In genomic region chr1:2564815-2565415, GRCh38 we compare ENCODE assay signal across 26 cellular contexts. TPM values are rescaled to one million over a fixed set of nuclear protein-coding genes. Genes with fewer than 3 reads are reported as not detected.
DNase-seq lines count a peak whose midpoint lies in the region; ATAC-seq, FAIRE-seq and TF ChIP-seq lines count a peak whose summit lies in the region.
"Had no signal": no experiment of that assay in that cellular context is flagged by ENCODE, and none has a peak within 500 bp of the region (broad histone marks: within the 10 kb centered on the region; RNA-seq: fewer than 3 reads in every experiment).

No MANE protein-coding gene starts in this region.

- H2AFZ ChIP-seq in HepG2 (ENCODE audit: low read length) (no peak overlapping the region), PC-3 (ENCODE audit: low read length) (no peak overlapping the region)
- H2AFZ ChIP-seq: GM23248 had no signal

- in situ Hi-C loops in HepG2 (cut with HindIII; ENCODE audit: extremely low pct_ligation_motif_present, low pct_unique_long_range_greater_than_20kb) = no loop called here
- in situ Hi-C loops in transverse colon (cut with MboI; ENCODE audit: low pct_ligation_motif_present in 1 of 4, low pct_unique_long_range_greater_than_20kb in 1 of 4, low sequenced_read_pairs in 3 of 4) = loop anchor here in 1 of 4 donors (25.0 kb wide), 1 partner anchor 153 kb away; the partner anchor contains the start of gene PEX10

- H3K4me1 ChIP-seq in HepG2 (ENCODE audit: insufficient read depth, low read length) (peaks cover 17% of the 10 kb centered on the region), right lobe of liver (no peaks in the 10 kb centered on the region), PC-3 (ENCODE audit: insufficient read depth, low read length) (no peaks in the 10 kb centered on the region), mucosa of stomach (ENCODE audit: control insufficient read depth, insufficient read depth, low read length) (peaks cover 20% of the 10 kb centered on the region), transverse colon (peaks cover 0 to 21% (median 14%) of the 10 kb centered on the region in 4 donors), testis (no peaks in the 10 kb centered on the region)
- H3K4me1 ChIP-seq: heart right ventricle had no signal

- H3K79me2 ChIP-seq in HepG2 (ENCODE audit: insufficient read depth, low read length) (no peaks in the 10 kb centered on the region), PC-3 (ENCODE audit: low read length) (no peaks in the 10 kb centered on the region)

- WGBS in HepG2 (ENCODE audit: low lambda C conversion rate) = 51% methylated on average over 7 of the region's 15 CpGs
- 51% methylated on average over 4 of the region's 15 CpGs for WGBS in right lobe of liver (ENCODE audit: insufficient coverage, low coverage, low lambda C conversion rate, missing lambda C conversion rate)
- 11 to 38% methylated on average over 1 to 15 of the region's 15 CpGs for WGBS in transverse colon (ENCODE audit: low coverage in 1 of 2), 2 donors
- 50 to 63% methylated on average over 11 to 15 of the region's 15 CpGs for WGBS in testis, 2 donors

- no peak for TF ChIP-seq CTCF in HepG2 (CRISPR knock-in tag; IDR thresholded peaks at IDR 0.05)
- TF ChIP-seq CTCF in right lobe of liver (IDR thresholded peaks at IDR 0.05) = no peak
- TF ChIP-seq CTCF in PC-3 (conservative IDR thresholded peaks at IDR 0.05; ENCODE audit: low read depth, low read length) = no peak
- TF ChIP-seq CTCF in transverse colon (IDR thresholded peaks at IDR 0.05) = no peak
- TF ChIP-seq CTCF in testis (IDR thresholded peaks at IDR 0.05) = no peak

- CTCF ChIA-PET in HepG2 (lab: Yijun Ruan, JAX; ENCODE audit: low intra/inter-chr PET ratio, low total read pairs) (no interaction called here), PC-3 (lab: Charles Lee) (no interaction called here)

- no peak for TF ChIP-seq POLR2A in HepG2 (IDR thresholded peaks at IDR 0.05; ENCODE audit: insufficient read depth in 1 of 2, low read depth in 2 of 2, low read length in 2 of 2)
- no peak for TF ChIP-seq POLR2A in right lobe of liver (IDR thresholded peaks at IDR 0.05)
- TF ChIP-seq POLR2A in transverse colon (IDR thresholded peaks at IDR 0.05) = peak; percentile 9
- no peak for TF ChIP-seq POLR2A in testis (IDR thresholded peaks at IDR 0.05)

- DNase-seq in HepG2 (ENCODE audit: low spot score) = no peak
- DNase-seq in right lobe of liver = no peak
- no peak for DNase-seq in PC-3
- no peak for DNase-seq in transverse colon
- no peak for DNase-seq in testis
- no peak for DNase-seq in SHP77 treated with DMSO at 0.1 percent for 48 hours (lab: John Stamatoyannopoulos, UW)
- DNase-seq: activated CD4-positive, alpha-beta T cell treated with anti-CD3 and anti-CD28 coated beads, Interleukin-2, amount 10 ng/mL, durations not matched to agents 7 days and 5 days; GM23248; heart right ventricle; KG1; midbrain; MV-4-11; NCI-H2081; NCI-H526 treated with DMSO at 0.1 percent for 48 hours; thyroid gland had no signal

- H3K36me3 ChIP-seq in HepG2 (replicated peaks in 1 of 2; ENCODE audit: control insufficient read depth in 1 of 2, insufficient read depth in 2 of 2, low read length in 2 of 2) = no peaks in the 10 kb centered on the region; a peak in 1 of 5 replicates
- no peaks in the 10 kb centered on the region for H3K36me3 ChIP-seq in right lobe of liver
- no peaks in the 10 kb centered on the region for H3K36me3 ChIP-seq in PC-3 (ENCODE audit: low read depth, low read length)
- no peaks in the 10 kb centered on the region for H3K36me3 ChIP-seq in mucosa of stomach (ENCODE audit: control insufficient read depth, insufficient read depth, low read length)
- H3K36me3 ChIP-seq in transverse colon = peaks cover 0 to 10% (median 0%) of the 10 kb centered on the region in 4 donors
- H3K36me3 ChIP-seq in testis (ENCODE audit: low read depth, missing control alignments) = no peaks in the 10 kb centered on the region
- H3K36me3 ChIP-seq: ovary, thyroid gland had no signal

- H3K4me2 ChIP-seq in HepG2 (ENCODE audit: low read depth, low read length) = no peak overlapping the region
- H3K4me2 ChIP-seq in PC-3 (ENCODE audit: low read length) = no peak overlapping the region

- H3K27ac ChIP-seq in HepG2 (ENCODE audit: extremely low read length, insufficient read depth, low read length) (no peak overlapping the region), right lobe of liver (no peak overlapping the region), PC-3 (ENCODE audit: low read length) (no peak overlapping the region), transverse colon (peak overlapping the region in 2 of 4 donors; percentile 30 to 57), testis (no peak overlapping the region)
- H3K27ac ChIP-seq: GM23248, heart right ventricle, left lung, ovary, thyroid gland had no signal

- TF ChIP-seq RAD21 in HepG2 (CRISPR knock-in tag; IDR thresholded peaks at IDR 0.05) = no peak

- no peak for FAIRE-seq in HepG2 (lab: Jason Lieb, UNC)
- FAIRE-seq: colon, endothelial cell of umbilical vein, GM19239 had no signal

- intact Hi-C loops in HepG2 (cut with micrococcal nuclease; ENCODE audit: unreplicated experiment) (no loop called here), right lobe of liver (cut with DNase I) (loop anchor here in 1 of 2 donors (10.0 kb wide), 1 partner anchor 80 kb away; no protein-coding TSS in a partner anchor), PC-3 (cut with micrococcal nuclease) (no loop called here), transverse colon (cut with DNase I; ENCODE audit: low total_unique reads) (no loop called here), testis (cut with DNase I; ENCODE audit: low total_unique reads) (no loop called here)

- TF ChIP-seq EP300 in HepG2 (IDR thresholded peaks at IDR 0.05; ENCODE audit: low read depth in 2 of 2, low read length in 2 of 2) (no peak), HepG2 (CRISPR knock-in tag; IDR thresholded peaks at IDR 0.05; ENCODE audit: borderline replicate concordance) (no peak), transverse colon (IDR thresholded peaks at IDR 0.05; ENCODE audit: low read depth) (no peak)

- H3K9me2 ChIP-seq in PC-3 (replicated peaks; ENCODE audit: low read length) = no peaks in the 10 kb centered on the region

- H3K4me3 ChIP-seq in HepG2 (replicated peaks in 1 of 3; ENCODE audit: insufficient read depth in 1 of 3, low read depth in 2 of 3, low read length in 3 of 3) = no peak overlapping the region
- H3K4me3 ChIP-seq in right lobe of liver = no peak overlapping the region
- H3K4me3 ChIP-seq in PC-3 (ENCODE audit: low read length) = no peak overlapping the region
- no peak overlapping the region for H3K4me3 ChIP-seq in mucosa of stomach (ENCODE audit: low read length)
- H3K4me3 ChIP-seq in transverse colon = no peak overlapping the region
- H3K4me3 ChIP-seq in testis = no peak overlapping the region
- H3K4me3 ChIP-seq: GM23248, heart right ventricle, left lung, ovary, thyroid gland had no signal

- POLR2A ChIA-PET in HepG2 (lab: Yijun Ruan, JAX) = interaction anchor here (0.8 to 1.7 kb wide), 2 partner anchors 8 to 19 kb away, joined by 3 to 5 read pairs; partner anchors contain the start of gene TNFRSF14
- POLR2A ChIA-PET in PC-3 (lab: Charles Lee; ENCODE audit: unreplicated experiment) = no interaction called here

- H3K27me3 ChIP-seq in HepG2 (ENCODE audit: control insufficient read depth in 1 of 2, insufficient read depth in 2 of 2, low read length in 2 of 2) = peaks cover 5 to 26% of the 10 kb centered on the region in 2 experiments; a peak in 4 of 5 replicates
- H3K27me3 ChIP-seq in right lobe of liver = no peaks in the 10 kb centered on the region
- 0 out of 2 replicates have a peak, but pooled peaks cover 9% of the 10 kb centered on the region for H3K27me3 ChIP-seq in PC-3 (ENCODE audit: low read length)
- peaks cover 3% of the 10 kb centered on the region for H3K27me3 ChIP-seq in mucosa of stomach (ENCODE audit: control insufficient read depth, insufficient read depth, low read length)
- H3K27me3 ChIP-seq in transverse colon = no peaks in the 10 kb centered on the region
- H3K27me3 ChIP-seq in testis = no peaks in the 10 kb centered on the region
- H3K27me3 ChIP-seq: left lung, ovary, thyroid gland had no signal

- BruUV-seq in HepG2 (replicated peaks; lab: Mats Ljungman, UMichigan) (no TSS peak), PC-3 (replicated peaks; lab: Mats Ljungman, UMichigan) (no TSS peak)

- H3F3A ChIP-seq in PC-3 (ENCODE audit: low read length, unreplicated experiment) = no peaks in the 10 kb centered on the region

- H4K20me1 ChIP-seq in HepG2 (ENCODE audit: insufficient read depth, low read length) (no peaks in the 10 kb centered on the region), PC-3 (ENCODE audit: low read length) (no peaks in the 10 kb centered on the region)

- no peak overlapping the region for H3K9ac ChIP-seq in HepG2 (ENCODE audit: insufficient read depth, low read depth, low read length)
- no peak overlapping the region for H3K9ac ChIP-seq in PC-3 (ENCODE audit: low read length)
- peak overlapping the region; percentile 8 for H3K9ac ChIP-seq in mucosa of stomach (ENCODE audit: low read length)
- H3K9ac ChIP-seq: GM23248 had no signal

- H3K9me3 ChIP-seq in HepG2 (ENCODE audit: low read length) (no peaks in the 10 kb centered on the region), right lobe of liver (no peaks in the 10 kb centered on the region), PC-3 (ENCODE audit: low read length) (no peaks in the 10 kb centered on the region), mucosa of stomach (ENCODE audit: control insufficient read depth, low read length) (no peaks in the 10 kb centered on the region), transverse colon (no peaks in the 10 kb centered on the region), testis (no peaks in the 10 kb centered on the region)
- H3K9me3 ChIP-seq: heart right ventricle, left lung, ovary, thyroid gland had no signal

- ATAC-seq in HepG2 (no peak), right lobe of liver (no peak), PC-3 (peak; percentile 14; the same call in 1 of the 2 replicates), GM19452 (IDR thresholded peaks at IDR 0.05; ENCODE audit: unreplicated experiment) (no peak)
- ATAC-seq: heart right ventricle, left lung, sciatic nerve had no signal

RNA-seq across cellular contexts. Expression of gene TNFRSF14, which starts 8.7 kb away (rescaled TPM):
- total RNA-seq in HepG2 (2016; rRNA removed; fragmentation: Illumina TruSeq; extraction: Trizol) (6.2 and 11.9 TPM in 2 replicates), right lobe of liver (10 to 100 TPM; 31.0 to 54.8 (median 41.1) TPM), PC-3 (2014; rRNA removed) (21.1 and 25.5 TPM in 2 replicates), transverse colon (100 to 1,000 TPM; 178 to 758 (median 278) TPM), testis (10 to 100 TPM; 39.0 to 45.1 TPM)
- 7.1 and 8.0 TPM in 2 replicates for total RNA-seq in HepG2 (2016; cell fraction: cytosol; rRNA removed; fragmentation: Illumina TruSeq; extraction: Trizol; ENCODE audit: low read depth)
- total RNA-seq in HepG2 (2016; cell fraction: insoluble cytoplasmic fraction; rRNA removed; fragmentation: Illumina TruSeq; extraction: Trizol) = 5.5 and 13.2 TPM in 2 replicates
- 10.5 and 12.4 TPM in 2 replicates for total RNA-seq in HepG2 (2016; cell fraction: membrane; rRNA removed; fragmentation: Illumina TruSeq; extraction: Trizol)
- 11.2 and 11.3 TPM in 2 replicates for total RNA-seq in HepG2 (2016; cell fraction: nucleus; rRNA removed; fragmentation: Illumina TruSeq; extraction: Trizol)
- polyA plus RNA-seq in HepG2 (2011; rRNA removed) (49.9 and 70.7 TPM in 2 replicates), testis (ENCODE audit: insufficient read depth, low read depth, low replicate concordance) (26.0 TPM)
- 24.2 and 35.1 TPM in 2 replicates for polyA plus RNA-seq in HepG2 (2011; cell fraction: cytosol; rRNA removed)
- 534 and 601 TPM in 2 replicates for polyA plus RNA-seq in HepG2 (2011; cell fraction: nucleus; rRNA removed)
- 20.3 and 22.1 TPM in 2 replicates for polyA plus RNA-seq in HepG2 (2012)
- 6.2 and 6.4 TPM in 2 replicates for polyA plus RNA-seq in HepG2 (2016; cell fraction: cytosol; fragmentation: Illumina TruSeq; extraction: Trizol; ENCODE audit: low read depth)
- 5.6 and 7.2 TPM in 2 replicates for polyA plus RNA-seq in HepG2 (2016; cell fraction: insoluble cytoplasmic fraction; fragmentation: Illumina TruSeq; extraction: Trizol; ENCODE audit: low read depth)
- polyA plus RNA-seq in HepG2 (2016; cell fraction: membrane; fragmentation: Illumina TruSeq; extraction: Trizol; ENCODE audit: low read depth) = 9.0 and 10.4 TPM in 2 replicates
- 35.7 and 39.2 TPM in 2 replicates for polyA plus RNA-seq in HepG2 (2016; cell fraction: nucleus; fragmentation: Illumina TruSeq; extraction: Trizol; ENCODE audit: insufficient read depth, low read depth)
- polyA minus RNA-seq in HepG2 (2011; rRNA and poly(A)+ RNA removed; ENCODE audit: low replicate concordance) = 0.61 and 40.6 TPM in 2 replicates
- polyA minus RNA-seq in HepG2 (2011; cell fraction: cytosol; rRNA and poly(A)+ RNA removed) = 12.6 and 13.8 TPM in 2 replicates
- polyA minus RNA-seq in HepG2 (2011; cell fraction: nucleus; rRNA and poly(A)+ RNA removed) = 32.2 and 34.3 TPM in 2 replicates

RNA-seq across cellular contexts. Expression of gene PRXL2B, which starts 21.7 kb away (rescaled TPM):
- total RNA-seq in HepG2 (2016; rRNA removed; fragmentation: Illumina TruSeq; extraction: Trizol) (14.1 and 16.8 TPM in 2 replicates), right lobe of liver (10 to 100 TPM in 3 of 6 experiments, 1 to 10 TPM in 3; 5.1 to 18.6 (median 11.1) TPM), PC-3 (2014; rRNA removed) (75.0 and 85.0 TPM in 2 replicates), transverse colon (100 to 1,000 TPM in 1 of 4 donors, 10 to 100 TPM in 3; 33.7 to 101 (median 50.1) TPM), testis (10 to 100 TPM; 20.9 to 25.1 TPM)
- 3.3 and 4.6 TPM in 2 replicates for total RNA-seq in HepG2 (2016; cell fraction: cytosol; rRNA removed; fragmentation: Illumina TruSeq; extraction: Trizol; ENCODE audit: low read depth)
- total RNA-seq in HepG2 (2016; cell fraction: insoluble cytoplasmic fraction; rRNA removed; fragmentation: Illumina TruSeq; extraction: Trizol) = 14.4 and 15.6 TPM in 2 replicates
- 9.8 and 9.9 TPM in 2 replicates for total RNA-seq in HepG2 (2016; cell fraction: membrane; rRNA removed; fragmentation: Illumina TruSeq; extraction: Trizol)
- total RNA-seq in HepG2 (2016; cell fraction: nucleus; rRNA removed; fragmentation: Illumina TruSeq; extraction: Trizol) = 8.9 and 10.7 TPM in 2 replicates
- polyA plus RNA-seq in HepG2 (2011; rRNA removed) (22.1 and 29.5 TPM in 2 replicates), testis (ENCODE audit: insufficient read depth, low read depth, low replicate concordance) (16.5 TPM)
- polyA plus RNA-seq in HepG2 (2011; cell fraction: cytosol; rRNA removed) = 24.7 and 29.1 TPM in 2 replicates
- 72.9 and 75.2 TPM in 2 replicates for polyA plus RNA-seq in HepG2 (2011; cell fraction: nucleus; rRNA removed)
- 22.4 and 26.9 TPM in 2 replicates for polyA plus RNA-seq in HepG2 (2012)
- polyA plus RNA-seq in HepG2 (2016; cell fraction: cytosol; fragmentation: Illumina TruSeq; extraction: Trizol; ENCODE audit: low read depth) = 4.6 and 4.8 TPM in 2 replicates
- polyA plus RNA-seq in HepG2 (2016; cell fraction: insoluble cytoplasmic fraction; fragmentation: Illumina TruSeq; extraction: Trizol; ENCODE audit: low read depth) = 20.7 and 24.0 TPM in 2 replicates
- 11.7 and 12.0 TPM in 2 replicates for polyA plus RNA-seq in HepG2 (2016; cell fraction: membrane; fragmentation: Illumina TruSeq; extraction: Trizol; ENCODE audit: low read depth)
- polyA plus RNA-seq in HepG2 (2016; cell fraction: nucleus; fragmentation: Illumina TruSeq; extraction: Trizol; ENCODE audit: insufficient read depth, low read depth) = 24.3 and 25.8 TPM in 2 replicates
- polyA minus RNA-seq in HepG2 (2011; rRNA and poly(A)+ RNA removed; ENCODE audit: low replicate concordance) = 3.8 and 32.9 TPM in 2 replicates
- polyA minus RNA-seq in HepG2 (2011; cell fraction: cytosol; rRNA and poly(A)+ RNA removed) = 16.2 and 16.4 TPM in 2 replicates
- polyA minus RNA-seq in HepG2 (2011; cell fraction: nucleus; rRNA and poly(A)+ RNA removed) = 5.8 and 7.5 TPM in 2 replicates

RNA-seq across cellular contexts. Expression of gene HES5, which starts 34.9 kb away (rescaled TPM):
- total RNA-seq in HepG2 (2016; rRNA removed; fragmentation: Illumina TruSeq; extraction: Trizol) (not detected in 2 replicates), right lobe of liver (under 1 TPM in 2 of 6 experiments, not detected in 4; 0.18 to 0.25 TPM), PC-3 (2014; rRNA removed) (0.84 and 1.8 TPM in 2 replicates), transverse colon (1 to 10 TPM in 1 of 4 donors, under 1 TPM in 1, not detected in 2; 0.64 to 1.1 TPM), testis (1 to 10 TPM; 2.8 to 4.2 TPM)
- not detected in 2 replicates for total RNA-seq in HepG2 (2016; cell fraction: cytosol; rRNA removed; fragmentation: Illumina TruSeq; extraction: Trizol; ENCODE audit: low read depth)
- not detected in 2 replicates for total RNA-seq in HepG2 (2016; cell fraction: insoluble cytoplasmic fraction; rRNA removed; fragmentation: Illumina TruSeq; extraction: Trizol)
- total RNA-seq in HepG2 (2016; cell fraction: membrane; rRNA removed; fragmentation: Illumina TruSeq; extraction: Trizol) = not detected in 2 replicates
- not detected in 2 replicates for total RNA-seq in HepG2 (2016; cell fraction: nucleus; rRNA removed; fragmentation: Illumina TruSeq; extraction: Trizol)
- polyA plus RNA-seq in HepG2 (2011; rRNA removed) (0.05 TPM in 1 of 2 replicates, not detected in the other), testis (ENCODE audit: insufficient read depth, low read depth, low replicate concordance) (1.1 TPM)
- polyA plus RNA-seq in HepG2 (2011; cell fraction: cytosol; rRNA removed) = not detected in 2 replicates
- polyA plus RNA-seq in HepG2 (2011; cell fraction: nucleus; rRNA removed) = not detected in 2 replicates
- not detected in 2 replicates for polyA plus RNA-seq in HepG2 (2012)
- not detected in 2 replicates for polyA plus RNA-seq in HepG2 (2016; cell fraction: cytosol; fragmentation: Illumina TruSeq; extraction: Trizol; ENCODE audit: low read depth)
- not detected in 2 replicates for polyA plus RNA-seq in HepG2 (2016; cell fraction: insoluble cytoplasmic fraction; fragmentation: Illumina TruSeq; extraction: Trizol; ENCODE audit: low read depth)
- not detected in 2 replicates for polyA plus RNA-seq in HepG2 (2016; cell fraction: membrane; fragmentation: Illumina TruSeq; extraction: Trizol; ENCODE audit: low read depth)
- not detected in 2 replicates for polyA plus RNA-seq in HepG2 (2016; cell fraction: nucleus; fragmentation: Illumina TruSeq; extraction: Trizol; ENCODE audit: insufficient read depth, low read depth)
- polyA minus RNA-seq in HepG2 (2011; rRNA and poly(A)+ RNA removed; ENCODE audit: low replicate concordance) = not detected in 2 replicates
- not detected in 2 replicates for polyA minus RNA-seq in HepG2 (2011; cell fraction: cytosol; rRNA and poly(A)+ RNA removed)
- polyA minus RNA-seq in HepG2 (2011; cell fraction: nucleus; rRNA and poly(A)+ RNA removed) = not detected in 2 replicates
- total RNA-seq: activated CD4-positive, alpha-beta T cell treated with anti-CD3 and anti-CD28 coated beads, Interleukin-2, amount 10 ng/mL, durations not matched to agents 7 days and 5 days; activated T-helper 2 cell treated with anti-CD3 and anti-CD28 coated beads, Interferon-gamma antibody, Interleukin-2, Interleukin-4, amounts not matched to agents 10 μg/mL and 5 μg/mL and 100 μg/mL, durations not matched to agents 14 hours and 24 hours and 36 hours; endothelial cell of umbilical vein; GM23248; OCI-LY7; thyroid gland had no signal
- polyA plus RNA-seq: CD14-positive monocyte, GM23248 had no signal

RNA-seq across cellular contexts. Expression of gene PANK4, which starts 38.5 kb away (rescaled TPM):
- 9.2 and 19.3 TPM in 2 replicates for total RNA-seq in HepG2 (2016; rRNA removed; fragmentation: Illumina TruSeq; extraction: Trizol)
- total RNA-seq in HepG2 (2016; cell fraction: cytosol; rRNA removed; fragmentation: Illumina TruSeq; extraction: Trizol; ENCODE audit: low read depth) = 15.2 and 19.7 TPM in 2 replicates
- 9.5 and 17.6 TPM in 2 replicates for total RNA-seq in HepG2 (2016; cell fraction: insoluble cytoplasmic fraction; rRNA removed; fragmentation: Illumina TruSeq; extraction: Trizol)
- total RNA-seq in HepG2 (2016; cell fraction: membrane; rRNA removed; fragmentation: Illumina TruSeq; extraction: Trizol) = 5.3 and 5.7 TPM in 2 replicates
- 19.2 TPM in 2 replicates for total RNA-seq in HepG2 (2016; cell fraction: nucleus; rRNA removed; fragmentation: Illumina TruSeq; extraction: Trizol)
- 17.2 and 17.4 TPM in 2 replicates for polyA plus RNA-seq in HepG2 (2011; rRNA removed)
- polyA plus RNA-seq in HepG2 (2011; cell fraction: cytosol; rRNA removed) = 7.9 and 10.5 TPM in 2 replicates
- 84.3 and 91.7 TPM in 2 replicates for polyA plus RNA-seq in HepG2 (2011; cell fraction: nucleus; rRNA removed)
- 11.1 and 12.3 TPM in 2 replicates for polyA plus RNA-seq in HepG2 (2012)
- polyA plus RNA-seq in HepG2 (2016; cell fraction: cytosol; fragmentation: Illumina TruSeq; extraction: Trizol; ENCODE audit: low read depth) = 0.83 and 1.3 TPM in 2 replicates
- 6.9 and 9.3 TPM in 2 replicates for polyA plus RNA-seq in HepG2 (2016; cell fraction: insoluble cytoplasmic fraction; fragmentation: Illumina TruSeq; extraction: Trizol; ENCODE audit: low read depth)
- polyA plus RNA-seq in HepG2 (2016; cell fraction: membrane; fragmentation: Illumina TruSeq; extraction: Trizol; ENCODE audit: low read depth) = 1.5 and 2.2 TPM in 2 replicates
- polyA plus RNA-seq in HepG2 (2016; cell fraction: nucleus; fragmentation: Illumina TruSeq; extraction: Trizol; ENCODE audit: insufficient read depth, low read depth) = 33.9 and 43.9 TPM in 2 replicates
- polyA minus RNA-seq in HepG2 (2011; rRNA and poly(A)+ RNA removed; ENCODE audit: low replicate concordance) = 27.8 and 43.6 TPM in 2 replicates
- polyA minus RNA-seq in HepG2 (2011; cell fraction: cytosol; rRNA and poly(A)+ RNA removed) = 14.8 and 18.2 TPM in 2 replicates
- 56.7 and 65.1 TPM in 2 replicates for polyA minus RNA-seq in HepG2 (2011; cell fraction: nucleus; rRNA and poly(A)+ RNA removed)
- total RNA-seq in right lobe of liver = 10 to 100 TPM in 5 of 6 experiments, 1 to 10 TPM in 1; 9.6 to 18.9 (median 13.4) TPM
- total RNA-seq in PC-3 (2014; rRNA removed) = 69.4 and 86.9 TPM in 2 replicates
- 10 to 100 TPM; 41.1 to 58.3 (median 47.3) TPM for total RNA-seq in transverse colon
- total RNA-seq in testis = 10 to 100 TPM; 65.9 to 84.7 TPM
- polyA plus RNA-seq in testis (ENCODE audit: insufficient read depth, low read depth, low replicate concordance) = 23.2 TPM
